ENCODE assay signal across 33 cellular contexts in the genomic region with DNA sequence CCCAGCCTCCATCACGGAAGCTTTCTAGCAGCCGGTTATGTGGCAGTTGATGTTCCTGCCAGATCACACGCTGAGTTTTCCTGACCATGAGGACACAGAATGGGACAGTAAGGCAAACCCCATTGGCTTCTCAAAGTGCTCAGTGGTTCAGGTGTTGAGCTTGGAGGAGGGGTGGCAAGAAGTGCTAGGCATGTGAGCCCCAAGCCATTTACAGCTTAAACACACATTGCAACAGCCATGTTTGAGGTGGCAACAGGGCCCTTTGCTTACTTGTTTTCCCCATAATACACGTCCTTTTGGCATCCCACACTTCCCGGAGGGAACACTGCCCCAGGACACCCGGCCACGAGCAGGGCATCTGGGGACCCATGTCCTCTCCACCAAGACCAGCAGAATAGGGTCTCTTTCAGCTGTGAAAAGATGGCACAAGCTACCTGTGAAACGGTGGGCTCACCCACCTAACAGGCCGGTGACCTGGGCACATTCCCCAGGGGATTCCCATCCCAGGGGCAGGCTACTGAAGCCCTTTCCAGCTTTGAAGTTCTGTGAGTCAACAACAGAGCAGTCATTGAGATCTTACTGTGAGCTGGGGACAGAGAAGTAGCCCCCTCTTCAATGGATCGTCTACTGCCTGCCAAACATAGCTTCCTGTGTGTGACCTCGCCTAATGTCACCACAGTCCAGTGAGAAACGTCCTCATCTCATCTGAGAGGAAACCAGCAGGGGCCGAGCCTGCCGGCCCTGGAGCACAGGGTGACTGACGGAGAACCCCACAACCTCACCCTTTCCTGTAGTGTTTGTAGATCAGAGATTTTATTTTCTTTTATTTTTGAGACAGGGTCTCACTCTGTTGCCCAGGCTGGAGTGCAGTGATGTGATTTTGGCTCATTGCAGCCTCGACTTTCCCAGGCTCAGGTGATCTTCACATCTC. TPM values are rescaled to one million over a fixed set of nuclear protein-coding genes. Genes with fewer than 3 reads are reported as not detected.
DNase-seq lines count a peak whose midpoint lies in the region; ATAC-seq and TF ChIP-seq lines count a peak whose summit lies in the region.
"Had no signal": no experiment of that assay in that cellular context is flagged by ENCODE, and none has a peak within 500 bp of the region (broad histone marks: within the 10 kb centered on the region; RNA-seq: fewer than 3 reads in every experiment).

No MANE protein-coding gene starts in this region.

- DNase-seq in MV-4-11 (lab: John Stamatoyannopoulos, UW) (peak; percentile 10), WTC11 (ENCODE audit: low spot score) (no peak), lower lobe of right lung (peak; percentile 41), upper lobe of right lung (no peak), HuH-7 (ENCODE audit: low spot score) (no peak), chondrocyte (ENCODE audit: low spot score) (no peak)
- DNase-seq in central memory CD4-positive, alpha-beta T cell = no peak
- DNase-seq: activated CD4-positive, alpha-beta T cell treated with anti-CD3 and anti-CD28 coated beads for 4 hours; activated effector memory CD4-positive, alpha-beta T cell treated with Interleukin-2 at 50 U/mL for 16 hours; activated T-cell treated with anti-CD3 and anti-CD28 coated beads, Interleukin-2, amount 50 U/mL, for 1 hour; Calu3; GF-D8; GM23248; HFFc6; hippocampal formation; KBM-7; mesendoderm; NCI-H1105; NCI-H1930; NCI-H2171 treated with DMSO at 0.1 percent for 48 hours; NCI-H510A treated with DMSO at 0.1 percent for 48 hours; sigmoid colon; stimulated activated CD4-positive, alpha-beta T cell treated with anti-CD3 and anti-CD28 coated beads, Interleukin-4, amount 100 ng/mL, for 1 hour; T-helper 2 cell had no signal

- POLR2A ChIA-PET in WTC11 (lab: Charles Lee) = no interaction called here

- H3K27ac ChIP-seq in lower lobe of right lung = no peak overlapping the region
- no peak overlapping the region for H3K27ac ChIP-seq in upper lobe of right lung
- H3K27ac ChIP-seq: GM23248, neutrophil, psoas muscle, sigmoid colon, VCaP had no signal

- TF ChIP-seq CTCF in WTC11 (IDR thresholded peaks at IDR 0.05) (no peak), lower lobe of right lung (IDR thresholded peaks at IDR 0.05) (no peak), upper lobe of right lung (IDR thresholded peaks at IDR 0.05) (no peak), chondrocyte (IDR thresholded peaks at IDR 0.05) (no peak)

- H3K9me3 Mint-ChIP-seq in WTC11 = no peaks in the 10 kb centered on the region
- no peaks in the 10 kb centered on the region for H3K9me3 Mint-ChIP-seq in chondrocyte (ENCODE audit: low read depth)
- H3K9me3 Mint-ChIP-seq: activated naive CD4-positive, alpha-beta T cell treated with anti-CD3 and anti-CD28 coated beads, Interleukin-2, amount 50 U/mL, for 72 hours; HFFc6 had no signal

- H3K4me3 Mint-ChIP-seq in WTC11 = no peak overlapping the region
- H3K4me3 Mint-ChIP-seq in chondrocyte (ENCODE audit: unreplicated experiment) = no peak overlapping the region
- H3K4me3 Mint-ChIP-seq: HFFc6 had no signal

- CTCF ChIA-PET in WTC11 (lab: Charles Lee) = interaction anchor here (0.6 to 1.6 kb wide), 12 partner anchors 9 to 280 kb away, joined by 3 to 8 read pairs (median 3); a partner anchor contains a TSS

- H3K27ac Mint-ChIP-seq in WTC11 = no peak overlapping the region
- no peak overlapping the region for H3K27ac Mint-ChIP-seq in chondrocyte (ENCODE audit: unreplicated experiment)
- H3K27ac Mint-ChIP-seq: HFFc6 had no signal

- H3K4me1 Mint-ChIP-seq in WTC11 (no peaks in the 10 kb centered on the region), chondrocyte (ENCODE audit: low read depth) (peaks cover 2% of the 10 kb centered on the region)

- H3K4me3 ChIP-seq in lower lobe of right lung = no peak overlapping the region
- no peak overlapping the region for H3K4me3 ChIP-seq in upper lobe of right lung
- H3K4me3 ChIP-seq: GM23248, psoas muscle, sigmoid colon had no signal

- no peaks in the 10 kb centered on the region for H3K36me3 Mint-ChIP-seq in WTC11
- no peaks in the 10 kb centered on the region for H3K36me3 Mint-ChIP-seq in chondrocyte (ENCODE audit: low read depth)
- H3K36me3 Mint-ChIP-seq: activated naive CD4-positive, alpha-beta T cell treated with anti-CD3 and anti-CD28 coated beads, Interleukin-2, amount 50 U/mL, for 72 hours had no signal

- H3K4me1 ChIP-seq in lower lobe of right lung = peaks cover 17% of the 10 kb centered on the region
- H3K4me1 ChIP-seq in upper lobe of right lung = no peaks in the 10 kb centered on the region
- H3K4me1 ChIP-seq: psoas muscle, sigmoid colon had no signal

- H3K9me3 ChIP-seq in lower lobe of right lung = no peaks in the 10 kb centered on the region
- H3K9me3 ChIP-seq in upper lobe of right lung = no peaks in the 10 kb centered on the region
- H3K9me3 ChIP-seq: neutrophil, psoas muscle, sigmoid colon, SK-N-SH had no signal

- no peaks in the 10 kb centered on the region for H3K27me3 ChIP-seq in lower lobe of right lung (ENCODE audit: low read depth)
- H3K27me3 ChIP-seq in upper lobe of right lung = no peaks in the 10 kb centered on the region
- H3K27me3 ChIP-seq: neutrophil, sigmoid colon had no signal

- H3K36me3 ChIP-seq in lower lobe of right lung (no peaks in the 10 kb centered on the region), upper lobe of right lung (no peaks in the 10 kb centered on the region)
- H3K36me3 ChIP-seq: neutrophil, sigmoid colon had no signal

- intact Hi-C loops in lower lobe of right lung (cut with DNase I) = no loop called here
- intact Hi-C loops in upper lobe of right lung (cut with DNase I) = no loop called here

- H3K27me3 Mint-ChIP-seq in WTC11 (ENCODE audit: low read depth) (no peaks in the 10 kb centered on the region), chondrocyte (ENCODE audit: low read depth) (peaks cover 2% of the 10 kb centered on the region)

- no peak for ATAC-seq in WTC11
- peak in 1 of 2 donors; percentile 53 for ATAC-seq in lower lobe of right lung
- peak; percentile 47 for ATAC-seq in upper lobe of right lung
- ATAC-seq: left colon, psoas muscle had no signal

TF ChIP-seq in WTC11, 78 proteins besides CTCF, POLR2A, EP300 and RAD21:
- TF ChIP-seq RORB (CRISPR knock-in tag; IDR thresholded peaks at IDR 0.05) (no peak), TCF7 (CRISPR knock-in tag; IDR thresholded peaks at IDR 0.05; ENCODE audit: low read depth) (no peak), NFE2L1 (CRISPR knock-in tag; IDR thresholded peaks at IDR 0.05) (no peak), ZNF423 (CRISPR knock-in tag; IDR thresholded peaks at IDR 0.05) (no peak), GABPB1 (CRISPR knock-in tag; IDR thresholded peaks at IDR 0.05) (peak; percentile 79), KAT7 (CRISPR knock-in tag; IDR thresholded peaks at IDR 0.05; ENCODE audit: borderline replicate concordance) (no peak)
- TF ChIP-seq, protein P1, sequence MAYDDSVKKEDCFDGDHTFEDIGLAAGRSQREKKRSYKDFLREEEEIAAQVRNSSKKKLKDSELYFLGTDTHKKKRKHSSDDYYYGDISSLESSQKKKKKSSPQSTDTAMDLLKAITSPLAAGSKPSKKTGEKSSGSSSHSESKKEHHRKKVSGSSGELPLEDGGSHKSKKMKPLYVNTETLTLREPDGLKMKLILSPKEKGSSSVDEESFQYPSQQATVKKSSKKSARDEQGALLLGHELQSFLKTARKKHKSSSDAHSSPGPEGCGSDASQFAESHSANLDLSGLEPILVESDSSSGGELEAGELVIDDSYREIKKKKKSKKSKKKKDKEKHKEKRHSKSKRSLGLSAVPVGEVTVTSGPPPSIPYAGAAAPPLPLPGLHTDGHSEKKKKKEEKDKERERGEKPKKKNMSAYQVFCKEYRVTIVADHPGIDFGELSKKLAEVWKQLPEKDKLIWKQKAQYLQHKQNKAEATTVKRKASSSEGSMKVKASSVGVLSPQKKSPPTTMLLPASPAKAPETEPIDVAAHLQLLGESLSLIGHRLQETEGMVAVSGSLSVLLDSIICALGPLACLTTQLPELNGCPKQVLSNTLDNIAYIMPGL (CRISPR knock-in tag; IDR thresholded peaks at IDR 0.05) = no peak

RNA-seq across cellular contexts. Expression of a gene that starts 4.0 kb away (rescaled TPM):
- 0.09 to 0.25 TPM (median 0.17 TPM) in 3 replicates for total RNA-seq in WTC11 (2021)
- 1.3 TPM for total RNA-seq in lower lobe of right lung
- 1.6 TPM for total RNA-seq in upper lobe of right lung
- total RNA-seq in chondrocyte = not detected in 3 replicates
- total RNA-seq: activated naive CD4-positive, alpha-beta T cell treated with anti-CD3 and anti-CD28 coated beads, Interleukin-2, amount 50 U/mL, for 72 hours; endothelial cell of umbilical vein; HT1080; MCF 10A had no signal

Comparison
In these comparisons a context has a peak if more than half of its experiments do, and no peak if none do; other contexts are left out.
1. DNase-seq: peak in MV-4-11 (single experiment) and lower lobe of right lung (single experiment); none in WTC11 (single experiment), upper lobe of right lung (single experiment), HuH-7 (single experiment), central memory CD4-positive, alpha-beta T cell (single experiment) and chondrocyte (single experiment).